Comparison of ENCODE assay signal across 8 cellular contexts in the genomic region with DNA sequence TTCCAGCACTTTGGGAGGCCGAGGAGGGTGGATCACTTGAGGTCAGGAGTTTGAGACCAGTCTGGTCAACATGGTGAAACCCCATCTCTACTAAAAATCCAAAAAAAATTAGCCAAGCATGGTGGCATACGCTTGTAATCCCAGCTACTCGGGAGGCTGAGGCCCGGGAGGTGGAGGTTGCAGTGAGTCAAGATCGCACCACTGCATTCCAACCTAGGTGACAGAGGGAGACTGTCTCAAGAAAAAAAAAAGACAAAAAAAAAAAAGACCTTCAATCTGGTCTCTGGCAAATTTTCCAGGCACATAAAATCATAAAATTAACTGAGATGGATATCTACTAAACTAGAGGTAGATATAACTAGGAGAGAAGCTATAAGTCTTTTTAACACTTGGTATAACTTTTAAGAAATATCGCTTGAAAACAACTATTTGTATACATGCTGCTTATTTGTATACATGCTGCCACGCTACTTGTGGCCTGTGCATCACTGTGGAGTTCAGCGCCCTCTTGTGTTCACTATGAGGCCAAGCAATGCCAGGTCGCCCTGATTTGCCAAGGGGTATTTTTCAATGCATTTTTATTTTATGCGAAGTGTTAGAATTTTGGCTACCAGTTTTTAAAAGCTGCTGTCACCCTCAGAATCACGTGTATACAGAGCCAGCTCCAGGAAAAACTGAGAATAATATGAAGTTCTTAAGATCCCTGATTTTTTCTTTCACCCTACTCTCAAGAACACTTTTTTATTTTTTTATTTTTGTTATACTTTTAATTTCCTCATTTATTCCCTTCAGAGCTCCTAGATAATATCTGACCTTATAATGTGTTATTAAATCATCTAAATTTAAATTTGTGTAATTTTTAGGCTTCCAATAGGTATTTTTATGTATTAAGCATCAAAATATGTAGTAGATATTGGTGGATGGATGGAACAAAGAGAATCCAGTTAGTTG. TPM values are rescaled to one million over a fixed set of nuclear protein-coding genes. Genes with fewer than 3 reads are reported as not detected.
DNase-seq lines count a peak whose midpoint lies in the region; ATAC-seq and TF ChIP-seq lines count a peak whose summit lies in the region.

No MANE protein-coding gene starts in this region.

- peak; percentile 68 for DNase-seq in NCI-H2227 (lab: John Stamatoyannopoulos, UW; ENCODE audit: unreplicated experiment)
- DNase-seq in activated CD4-positive, CD25-positive, alpha-beta regulatory T cell treated with anti-CD3 and anti-CD28 coated beads, Interleukin-2, amount 50 U/mL, for 16 hours (ENCODE audit: low read depth, low spot score) = peak; percentile 38
- DNase-seq in cerebellum (ENCODE audit: low spot score) = peak; percentile 26
- peak; percentile 51 for DNase-seq in left lobe of liver (ENCODE audit: low spot score)
- DNase-seq in stimulated activated CD4-positive, alpha-beta T cell treated with anti-CD3 and anti-CD28 coated beads, Interleukin-4, amount 100 ng/mL, for 48 hours (ENCODE audit: low read depth in 2 of 2) = peak; percentile 38 to 50

- peak; percentile 63 for ATAC-seq in HG02884 (IDR thresholded peaks at IDR 0.05; ENCODE audit: unreplicated experiment)
- peak; percentile 82 for ATAC-seq in left lobe of liver
- ATAC-seq in GM18498 (IDR thresholded peaks at IDR 0.05; ENCODE audit: unreplicated experiment) = no peak

- peak; percentile 86 for TF ChIP-seq CTCF in GM12873 (IDR thresholded peaks at IDR 0.05; ENCODE audit: insufficient read depth, low read depth, low read length, missing control alignments)

RNA-seq across cellular contexts. Expression of a gene that starts 26.7 kb away (rescaled TPM):
- total RNA-seq in cerebellum (78.7 TPM), left lobe of liver (46.6 TPM)
